8 cellular contexts compared by ENCODE assay signal in the genomic region with DNA sequence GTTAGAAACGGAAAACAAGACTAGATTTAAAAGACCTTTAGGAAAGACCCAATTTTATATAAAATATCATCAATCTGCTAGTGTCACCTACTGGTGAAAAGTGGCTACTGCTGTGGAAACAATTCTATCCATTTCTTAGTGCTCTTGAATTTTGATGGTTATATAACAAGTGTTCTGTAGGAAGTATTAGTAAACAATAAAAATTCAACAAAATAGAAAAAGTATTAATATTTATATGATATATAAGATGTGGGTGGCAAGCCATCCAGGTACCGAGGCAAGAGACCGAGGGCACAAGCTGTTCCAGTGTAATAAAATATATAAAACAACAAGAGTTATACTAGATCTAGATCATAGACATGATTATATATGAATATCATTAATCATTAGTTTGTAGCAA. TPM values are rescaled to one million over a fixed set of nuclear protein-coding genes. Genes with fewer than 3 reads are reported as not detected.
DNase-seq lines count a peak whose midpoint lies in the region; ATAC-seq and TF ChIP-seq lines count a peak whose summit lies in the region.

No MANE protein-coding gene starts in this region.

- H2AFZ ChIP-seq in KMS-11 (ENCODE audit: low read depth) (no peak overlapping the region), mesenchymal stem cell (ENCODE audit: low read depth, low read length) (no peak overlapping the region)

- H3K4ac ChIP-seq in mesenchymal stem cell (ENCODE audit: low read depth in 1 of 2, low read length in 2 of 2) = no peak overlapping the region

- H3K18ac ChIP-seq in mesenchymal stem cell (ENCODE audit: low read depth in 1 of 2, low read length in 2 of 2) = no peak overlapping the region

- no peaks in the 10 kb centered on the region for H3K79me2 ChIP-seq in KMS-11 (ENCODE audit: insufficient read depth, low read depth)

- H3K36me3 ChIP-seq in KMS-11 (ENCODE audit: insufficient read depth) (no peaks in the 10 kb centered on the region), mesenchymal stem cell (ENCODE audit: control insufficient read depth in 1 of 2, insufficient read depth in 2 of 2, low read depth in 1 of 2, low read length in 2 of 2) (no peaks in the 10 kb centered on the region)

- H3K23ac ChIP-seq in mesenchymal stem cell (ENCODE audit: low read length in 2 of 2) = no peak overlapping the region

- no peak overlapping the region for H2AK5ac ChIP-seq in mesenchymal stem cell (ENCODE audit: low read length, severe bottlenecking)

- ATAC-seq in GM18868 (IDR thresholded peaks at IDR 0.05; ENCODE audit: unreplicated experiment) = no peak

- no peak overlapping the region for H4K8ac ChIP-seq in mesenchymal stem cell (ENCODE audit: low read length)

- H3K9ac ChIP-seq in KMS-11 (no peak overlapping the region), mesenchymal stem cell (ENCODE audit: low read length) (no peak overlapping the region)

- no peak overlapping the region for H3K4me3 ChIP-seq in KMS-11 (IDR thresholded peaks at IDR 0.05; ENCODE audit: insufficient read depth, low read depth, low read length)
- H3K4me3 ChIP-seq in dorsolateral prefrontal cortex = peak overlapping the region in 1 of 59 donors; percentile 2
- H3K4me3 ChIP-seq in mesenchymal stem cell (ENCODE audit: insufficient read depth in 1 of 2, low read depth in 1 of 2, low read length in 2 of 2) = no peak overlapping the region

- no peak overlapping the region for H2BK5ac ChIP-seq in mesenchymal stem cell (ENCODE audit: low read depth, low read length, poor library complexity, severe bottlenecking)

- H4K91ac ChIP-seq in mesenchymal stem cell (ENCODE audit: low read length) = no peak overlapping the region

- peak; percentile 22 for DNase-seq in activated CD4-positive, alpha-beta T cell treated with anti-CD3 and anti-CD28 coated beads for 48 hours
- DNase-seq in activated CD4-positive, alpha-beta T cell treated with anti-CD3 and anti-CD28 coated beads for 1 hour = no peak
- DNase-seq in RKO (ENCODE audit: low spot score) = peak; percentile 78
- DNase-seq in dorsolateral prefrontal cortex = peak in 1 of 10 donors; percentile 17
- DNase-seq in mesenchymal stem cell = peak; percentile 72
- DNase-seq in OCI-M2 (lab: John Stamatoyannopoulos, UW; ENCODE audit: unreplicated experiment) = no peak

- WGBS in mesenchymal stem cell = no CpG with 5 or more reads among the region's 3 CpGs

- H3K27me3 ChIP-seq in KMS-11 (ENCODE audit: insufficient read depth, low read depth) = no peaks in the 10 kb centered on the region
- H3K27me3 ChIP-seq in dorsolateral prefrontal cortex = no peaks in the 10 kb centered on the region
- H3K27me3 ChIP-seq in mesenchymal stem cell (ENCODE audit: control insufficient read depth in 1 of 2, insufficient read depth in 1 of 2, low read length in 2 of 2) = peaks cover 0 to 3% of the 10 kb centered on the region in 2 experiments

- peaks cover 7% of the 10 kb centered on the region for H3K4me1 ChIP-seq in KMS-11 (ENCODE audit: low read depth, poor library complexity, severe bottlenecking)
- peaks cover 2% of the 10 kb centered on the region for H3K4me1 ChIP-seq in mesenchymal stem cell (ENCODE audit: control insufficient read depth, insufficient read depth, low read depth, low read length)

- H3K27ac ChIP-seq in KMS-11 (no peak overlapping the region), dorsolateral prefrontal cortex (peak overlapping the region in 1 of 59 donors; percentile 36), mesenchymal stem cell (ENCODE audit: low read length, poor library complexity, severe bottlenecking) (no peak overlapping the region)

- H4K20me1 ChIP-seq in KMS-11 (ENCODE audit: insufficient read depth) = no peaks in the 10 kb centered on the region

- no peak overlapping the region for H2BK15ac ChIP-seq in mesenchymal stem cell (ENCODE audit: low read depth, poor library complexity, severe bottlenecking)

- H3K79me1 ChIP-seq in mesenchymal stem cell (replicated peaks; ENCODE audit: low read length, poor library complexity, severe bottlenecking) = peaks cover 6% of the 10 kb centered on the region

- intact Hi-C loops in dorsolateral prefrontal cortex (cut with DNase I) = loop anchor here (5.0 kb wide), 2 partner anchors 152 to 157 kb away; a partner anchor contains a TSS

- no peak overlapping the region for H2BK12ac ChIP-seq in mesenchymal stem cell (ENCODE audit: low read length in 2 of 2)

- peaks cover 16% of the 10 kb centered on the region for H3K9me3 ChIP-seq in mesenchymal stem cell (ENCODE audit: control insufficient read depth, low read length)

- no peak overlapping the region for H2BK120ac ChIP-seq in mesenchymal stem cell (ENCODE audit: low read depth, low read length)

- no peak overlapping the region for H3K14ac ChIP-seq in mesenchymal stem cell (ENCODE audit: low read length in 2 of 2)

- peak; percentile 76 for TF ChIP-seq CTCF in KMS-11 (conservative IDR thresholded peaks at IDR 0.05; ENCODE audit: low read depth, low read length)
- TF ChIP-seq CTCF in dorsolateral prefrontal cortex (IDR thresholded peaks at IDR 0.05 in 54 of 56, conservative IDR thresholded peaks at IDR 0.05 in 2 of 56; ENCODE audit: low read depth in 1 of 56, partially characterized antibody in 56 of 56) = peak; percentile 78 to 100 (median 90)

- H3K4me2 ChIP-seq in KMS-11 (no peak overlapping the region), mesenchymal stem cell (ENCODE audit: low read length, poor library complexity, severe bottlenecking) (no peak overlapping the region)

RNA-seq across cellular contexts. Expression of a gene that starts 6.2 kb away (rescaled TPM):
- 10 to 100 TPM in 114 of 120 experiments, 1 to 10 TPM in 6; 7.2 to 27.9 (median 14.7) TPM for total RNA-seq in dorsolateral prefrontal cortex
- polyA plus RNA-seq in mesenchymal stem cell (2013, experiment 1 of 2) = 30.8 TPM
- polyA plus RNA-seq in mesenchymal stem cell (2013, experiment 2 of 2) = 35.7 TPM

Comparison
In these comparisons a context has a peak if more than half of its experiments do, and no peak if none do; other contexts are left out.
1. DNase-seq: peak in activated CD4-positive, alpha-beta T cell treated with anti-CD3 and anti-CD28 coated beads for 48 hours (single experiment), RKO (single experiment) and mesenchymal stem cell (single experiment); none in activated CD4-positive, alpha-beta T cell treated with anti-CD3 and anti-CD28 coated beads for 1 hour (single experiment) and OCI-M2 (single experiment).